In the genomic region with DNA sequence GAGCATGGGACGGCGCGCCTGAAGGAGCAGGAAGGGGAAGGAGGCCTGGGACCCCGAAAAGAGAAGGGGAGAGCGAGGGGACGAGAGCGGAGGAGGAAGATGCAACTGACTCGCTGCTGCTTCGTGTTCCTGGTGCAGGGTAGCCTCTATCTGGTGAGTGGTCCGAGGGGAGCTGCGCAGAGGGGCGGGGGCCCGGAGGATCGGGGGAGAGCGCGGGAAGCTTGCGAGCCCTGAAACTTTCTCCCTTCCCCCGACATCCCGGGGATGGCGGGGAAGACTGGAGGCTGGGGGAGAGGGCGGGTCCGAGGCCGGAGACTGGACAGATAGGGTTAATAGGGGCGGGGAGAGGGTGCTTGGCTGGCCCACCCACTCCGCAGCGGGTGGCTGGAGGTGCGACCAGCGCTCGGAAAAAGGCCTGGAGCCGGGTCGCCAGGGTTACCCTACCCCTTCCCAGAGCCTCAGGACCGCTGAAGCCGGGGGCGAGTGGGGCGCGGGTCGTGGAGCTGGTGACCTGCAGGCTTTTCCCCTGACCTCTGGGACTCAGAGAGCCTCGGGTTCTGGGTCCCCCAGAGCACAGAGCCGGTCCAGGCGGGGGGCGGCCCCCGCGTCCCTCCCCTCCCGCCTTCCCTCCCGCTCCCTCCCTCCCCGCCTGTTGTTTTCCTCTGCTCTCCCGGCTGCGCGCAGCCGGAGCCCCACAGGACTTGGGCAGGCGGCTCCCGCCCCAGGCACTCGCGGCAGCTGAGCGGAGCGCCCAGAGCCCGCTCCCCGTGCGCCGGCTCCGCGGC, we compare ENCODE assay signal across 8 cellular contexts. TPM values are rescaled to one million over a fixed set of nuclear protein-coding genes. Genes with fewer than 3 reads are reported as not detected.
DNase-seq lines count a peak whose midpoint lies in the region; ATAC-seq and TF ChIP-seq lines count a peak whose summit lies in the region.

No MANE protein-coding gene starts in this region.

- ATAC-seq in CD4-positive, CD25-positive, alpha-beta regulatory T cell (ENCODE audit: low read depth in 2 of 2) = no peak
- ATAC-seq in heart left ventricle (peak; percentile 22 to 75 (median 56)), GM21447 (IDR thresholded peaks at IDR 0.05; ENCODE audit: unreplicated experiment) (no peak), GM19455 (IDR thresholded peaks at IDR 0.05; ENCODE audit: unreplicated experiment) (no peak)

- no peak overlapping the region for H3K9ac ChIP-seq in HUES48 (ENCODE audit: low read depth, low read length)

- H3K27ac Mint-ChIP-seq in CD4-positive, CD25-positive, alpha-beta regulatory T cell = no peak overlapping the region
- no peak overlapping the region for H3K27ac Mint-ChIP-seq in activated naive CD8-positive, alpha-beta T cell treated with anti-CD3 and anti-CD28 coated beads for 36 hours

- TF ChIP-seq POLR2A in heart left ventricle (IDR thresholded peaks at IDR 0.05) = peak in 1 of 2 donors; percentile 17

- intact Hi-C loops in heart left ventricle (cut with DNase I) (loop anchor here in 4 of 10 donors (5.0 to 10.0 kb wide), 5 partner anchors 36 to 508 kb away; a partner anchor contains a TSS), posterior vena cava (cut with DNase I) (loop anchor here (5.0 to 10.0 kb wide), 2 partner anchors 36 to 58 kb away; no protein-coding TSS in a partner anchor)

- H3K9me3 Mint-ChIP-seq in CD4-positive, CD25-positive, alpha-beta regulatory T cell = peaks cover 0 to 3% (median 0%) of the 10 kb centered on the region in 7 donors
- H3K9me3 Mint-ChIP-seq in activated naive CD8-positive, alpha-beta T cell treated with anti-CD3 and anti-CD28 coated beads for 36 hours = no peaks in the 10 kb centered on the region

- H3K36me3 ChIP-seq in CD4-positive, CD25-positive, alpha-beta regulatory T cell (ENCODE audit: control insufficient read depth, insufficient read depth, low read length) = no peaks in the 10 kb centered on the region
- H3K36me3 ChIP-seq in HUES48 (ENCODE audit: control insufficient read depth, insufficient read depth, low read length) (no peaks in the 10 kb centered on the region), heart left ventricle (no peaks in the 10 kb centered on the region)

- H3K4me3 ChIP-seq in CD4-positive, CD25-positive, alpha-beta regulatory T cell (ENCODE audit: low read depth, low read length) = no peak overlapping the region
- peak overlapping the region; percentile 97 for H3K4me3 ChIP-seq in HUES48 (ENCODE audit: low read depth, low read length)
- peak overlapping the region; percentile 61 to 92 (median 68) for H3K4me3 ChIP-seq in heart left ventricle

- 0 to 2% (median 0%) methylated on average over 36 to 62 of the region's 62 CpGs for WGBS in heart left ventricle, 4 donors

- H3K27ac ChIP-seq in CD4-positive, CD25-positive, alpha-beta regulatory T cell (ENCODE audit: insufficient read depth, low read length, poor library complexity, severe bottlenecking) = peak overlapping the region; percentile 5
- H3K27ac ChIP-seq in HUES48 (ENCODE audit: low read depth, low read length) (peak overlapping the region; percentile 61), heart left ventricle (peak overlapping the region in 10 of 12 donors; percentile 37 to 89 (median 72))

- peaks cover 14% of the 10 kb centered on the region for H3K4me1 ChIP-seq in CD4-positive, CD25-positive, alpha-beta regulatory T cell (ENCODE audit: control insufficient read depth, insufficient read depth, low read length, poor library complexity, severe bottlenecking)
- H3K4me1 ChIP-seq in HUES48 (ENCODE audit: control insufficient read depth, insufficient read depth, low read length) (peaks cover 24% of the 10 kb centered on the region), heart left ventricle (peaks cover 4 to 51% (median 23%) of the 10 kb centered on the region in 12 donors)

- TF ChIP-seq CTCF in heart left ventricle (IDR thresholded peaks at IDR 0.05) = no peak

- no peak for DNase-seq in CD4-positive, CD25-positive, alpha-beta regulatory T cell
- no peak for DNase-seq in activated naive CD8-positive, alpha-beta T cell treated with anti-CD3 and anti-CD28 coated beads for 36 hours
- peak; percentile 57 to 78 (median 59) for DNase-seq in heart left ventricle
- peak; percentile 86 for DNase-seq in posterior vena cava (ENCODE audit: low spot score)
- DNase-seq in NCI-H2029 (lab: John Stamatoyannopoulos, UW) = no peak

- H3K9me3 ChIP-seq in CD4-positive, CD25-positive, alpha-beta regulatory T cell (ENCODE audit: control insufficient read depth in 2 of 2, low read length in 2 of 2) = no peaks in the 10 kb centered on the region
- no peaks in the 10 kb centered on the region for H3K9me3 ChIP-seq in HUES48 (ENCODE audit: control insufficient read depth, insufficient read depth, low read length)
- no peaks in the 10 kb centered on the region for H3K9me3 ChIP-seq in heart left ventricle

- H3K4me3 Mint-ChIP-seq in CD4-positive, CD25-positive, alpha-beta regulatory T cell = peak overlapping the region in 3 of 4 donors; percentile 52 to 82 (median 55)
- H3K4me3 Mint-ChIP-seq in activated naive CD8-positive, alpha-beta T cell treated with anti-CD3 and anti-CD28 coated beads for 36 hours = peak overlapping the region; percentile 74

- H3K27me3 Mint-ChIP-seq in CD4-positive, CD25-positive, alpha-beta regulatory T cell = peaks cover 63% of the 10 kb centered on the region
- peaks cover 64% of the 10 kb centered on the region for H3K27me3 Mint-ChIP-seq in activated naive CD8-positive, alpha-beta T cell treated with anti-CD3 and anti-CD28 coated beads for 36 hours

- peaks cover 10% of the 10 kb centered on the region for H3K27me3 ChIP-seq in CD4-positive, CD25-positive, alpha-beta regulatory T cell (ENCODE audit: control insufficient read depth, insufficient read depth, low read length)
- peaks cover 34% of the 10 kb centered on the region for H3K27me3 ChIP-seq in HUES48 (ENCODE audit: control insufficient read depth, insufficient read depth, low read length)
- H3K27me3 ChIP-seq in heart left ventricle = peaks cover 0 to 27% (median 0%) of the 10 kb centered on the region in 9 donors

- H3K36me3 Mint-ChIP-seq in CD4-positive, CD25-positive, alpha-beta regulatory T cell = no peaks in the 10 kb centered on the region
- no peaks in the 10 kb centered on the region for H3K36me3 Mint-ChIP-seq in activated naive CD8-positive, alpha-beta T cell treated with anti-CD3 and anti-CD28 coated beads for 36 hours

- peaks cover 0 to 22% (median 9%) of the 10 kb centered on the region in 4 donors for H3K4me1 Mint-ChIP-seq in CD4-positive, CD25-positive, alpha-beta regulatory T cell
- peaks cover 10% of the 10 kb centered on the region for H3K4me1 Mint-ChIP-seq in activated naive CD8-positive, alpha-beta T cell treated with anti-CD3 and anti-CD28 coated beads for 36 hours

RNA-seq across cellular contexts. Expression of a gene that starts 0.6 kb away (rescaled TPM):
- not detected for total RNA-seq in CD4-positive, CD25-positive, alpha-beta regulatory T cell
- not detected for polyA plus RNA-seq in CD4-positive, CD25-positive, alpha-beta regulatory T cell
- total RNA-seq in activated naive CD8-positive, alpha-beta T cell treated with anti-CD3 and anti-CD28 coated beads for 36 hours = under 1 TPM; 0.10 to 0.18 TPM
- 1 to 10 TPM; 2.5 to 6.8 (median 4.5) TPM for total RNA-seq in heart left ventricle
- 1 to 10 TPM; 4.0 to 7.9 TPM for polyA plus RNA-seq in heart left ventricle
- 10 to 100 TPM; 34.8 to 57.1 TPM for total RNA-seq in posterior vena cava

Comparison
In these comparisons a context has a peak if more than half of its experiments do, and no peak if none do; other contexts are left out.
1. ATAC-seq: peak in heart left ventricle (4 of 4); none in CD4-positive, CD25-positive, alpha-beta regulatory T cell (0 of 2), GM21447 (single experiment) and GM19455 (single experiment).
2. DNase-seq: peak in heart left ventricle (5 of 5) and posterior vena cava (single experiment); none in CD4-positive, CD25-positive, alpha-beta regulatory T cell (0 of 3), activated naive CD8-positive, alpha-beta T cell treated with anti-CD3 and anti-CD28 coated beads for 36 hours (single experiment) and NCI-H2029 (single experiment).
3. H3K27ac ChIP-seq: peak in every context shown above with its lines; median percentile 72 in heart left ventricle; 61 in HUES48; 5 in CD4-positive, CD25-positive, alpha-beta regulatory T cell.
4. RNA of a gene that starts 0.6 kb away (total RNA-seq): 34.8 to 57.1 TPM in posterior vena cava; 2.5 to 6.8 TPM in heart left ventricle, 0.10 to 0.18 TPM in activated naive CD8-positive, alpha-beta T cell treated with anti-CD3 and anti-CD28 coated beads for 36 hours and not detected in CD4-positive, CD25-positive, alpha-beta regulatory T cell (single experiment); every median in the first group is over 4 times any median in the second.